In the genomic region with DNA sequence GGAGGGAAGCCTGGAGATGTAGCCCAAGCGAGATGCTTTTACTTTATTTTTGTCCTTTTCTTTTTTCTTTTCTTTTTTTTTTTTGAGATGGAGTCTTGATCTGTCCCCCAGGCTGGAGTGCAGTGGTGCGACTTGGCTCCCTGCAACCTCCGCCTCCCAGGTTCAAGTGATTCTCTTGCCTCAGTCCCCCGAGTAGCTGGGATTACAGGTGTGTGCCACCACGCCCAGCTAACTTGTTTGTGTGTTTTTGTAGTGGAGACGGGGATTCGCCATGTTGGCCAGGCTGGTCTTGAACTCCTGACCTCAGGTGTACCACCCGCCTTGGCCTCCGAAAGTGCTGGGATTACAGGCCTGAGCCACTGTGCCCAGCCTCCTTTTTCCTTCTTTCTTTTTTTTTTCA, we compare ENCODE assay signal across 6 cellular contexts. TPM values are rescaled to one million over a fixed set of nuclear protein-coding genes. Genes with fewer than 3 reads are reported as not detected.
DNase-seq lines count a peak whose midpoint lies in the region; ATAC-seq, FAIRE-seq and TF ChIP-seq lines count a peak whose summit lies in the region.
"Not testable (repeated sequence)": the region's sequence is repeated elsewhere in the genome, so short reads cannot be mapped to it uniquely, and the experiment has no call there.
"Had no signal": no experiment of that assay in that cellular context is flagged by ENCODE, and none has a peak within 500 bp of the region (broad histone marks: within the 10 kb centered on the region; RNA-seq: fewer than 3 reads in every experiment).

No MANE protein-coding gene starts in this region.

- DNase-seq in astrocyte (ENCODE audit: low read depth); K562 (ENCODE audit: extremely low read depth in 1 of 4, low spot score in 3 of 4); stimulated activated naive B cell treated with anti-CD40 and anti-IgM and Interleukin-4, amounts not matched to agents 10 μg/mL and 1 μg/mL and 100 μg/mL, for 72 hours: not testable (repeated sequence)
- peak; percentile 57 for DNase-seq in cardiac septum (ENCODE audit: low spot score)

- H3K27ac ChIP-seq in OCI-LY3 (ENCODE audit: low read length) = peak overlapping the region; percentile 87
- not testable (repeated sequence) for H3K27ac ChIP-seq in astrocyte (ENCODE audit: low read depth, low read length); K562 (ENCODE audit: extremely low read depth, low read depth, low read length)

- intact Hi-C loops in K562 (cut with micrococcal nuclease) = loop anchor here (5.0 kb wide), 1 partner anchor 33 kb away; no protein-coding TSS in a partner anchor
- intact Hi-C loops in cardiac septum (cut with DNase I) = not testable (repeated sequence)

- not testable (repeated sequence) for H3K4me3 Mint-ChIP-seq in astrocyte (ENCODE audit: unreplicated experiment); stimulated activated naive B cell treated with anti-CD40 and anti-IgM and Interleukin-4, amounts not matched to agents 10 μg/mL and 1 μg/mL and 100 μg/mL, for 72 hours

- whole genome bisulfite sequencing in K562 (ENCODE audit: insufficient coverage, low coverage, missing lambda C conversion rate) = 37% methylated on average over 7 of the region's 9 CpGs

- TF ChIP-seq EP300 in K562 (IDR thresholded peaks at IDR 0.05; ENCODE audit: low read length) = not testable (repeated sequence)

- not testable (repeated sequence) for H3K36me3 ChIP-seq in OCI-LY3 (replicated peaks; ENCODE audit: low read depth, low read length); astrocyte (ENCODE audit: insufficient read depth, low read length); K562 (ENCODE audit: control insufficient read depth, insufficient read depth, low read length)

- H3K36me3 Mint-ChIP-seq in astrocyte (ENCODE audit: low read depth, unreplicated experiment); stimulated activated naive B cell treated with anti-CD40 and anti-IgM and Interleukin-4, amounts not matched to agents 10 μg/mL and 1 μg/mL and 100 μg/mL, for 72 hours: not testable (repeated sequence)

- not testable (repeated sequence) for H3K27me3 ChIP-seq in OCI-LY3 (ENCODE audit: low read depth, low read length); astrocyte (ENCODE audit: insufficient read depth, low read length); K562 (ENCODE audit: control insufficient read depth in 2 of 2, insufficient read depth in 2 of 2, low read length in 2 of 2)

- ATAC-seq in K562; stimulated activated naive B cell treated with anti-CD40 and anti-IgM and Interleukin-4, amounts not matched to agents 10 μg/mL and 1 μg/mL and 100 μg/mL, for 72 hours (replicated peaks): not testable (repeated sequence)

- peak overlapping the region; percentile 46 for H3K4me3 ChIP-seq in OCI-LY3 (ENCODE audit: low read length)
- not testable (repeated sequence) for H3K4me3 ChIP-seq in astrocyte (ENCODE audit: insufficient read depth, low read depth, low read length); K562

- H3K4me1 ChIP-seq in OCI-LY3 (ENCODE audit: low read length) = peaks cover 42% of the 10 kb centered on the region
- not testable (repeated sequence) for H3K4me1 ChIP-seq in astrocyte (ENCODE audit: insufficient read depth, low read length); K562 (replicated peaks in 1 of 2; ENCODE audit: control insufficient read depth in 2 of 2, insufficient read depth in 2 of 2, low read length in 2 of 2)

- H3K27me3 Mint-ChIP-seq in astrocyte (ENCODE audit: low read depth, unreplicated experiment) = not testable (repeated sequence)
- peaks cover 13 to 25% of the 10 kb centered on the region in 2 donors for H3K27me3 Mint-ChIP-seq in stimulated activated naive B cell treated with anti-CD40 and anti-IgM and Interleukin-4, amounts not matched to agents 10 μg/mL and 1 μg/mL and 100 μg/mL, for 72 hours

- not testable (repeated sequence) for H4K20me1 ChIP-seq in OCI-LY3 (ENCODE audit: insufficient read depth, low read length); astrocyte (ENCODE audit: insufficient read depth, low read length); K562 (replicated peaks; ENCODE audit: control insufficient read depth, insufficient read depth, low read length)

- H3K27ac Mint-ChIP-seq in astrocyte (ENCODE audit: unreplicated experiment) = not testable (repeated sequence)
- H3K27ac Mint-ChIP-seq in stimulated activated naive B cell treated with anti-CD40 and anti-IgM and Interleukin-4, amounts not matched to agents 10 μg/mL and 1 μg/mL and 100 μg/mL, for 72 hours = peak overlapping the region; percentile 42

- not testable (repeated sequence) for BruUV-seq in K562 (replicated peaks; lab: Mats Ljungman, UMichigan)

- not testable (repeated sequence) for TF ChIP-seq POLR2A in K562 (conservative IDR thresholded peaks at IDR 0.05)

- POLR2A ChIA-PET in K562 (lab: Yijun Ruan, JAX) = not testable (repeated sequence)

- not testable (repeated sequence) for H3K9me3 Mint-ChIP-seq in astrocyte (ENCODE audit: unreplicated experiment); stimulated activated naive B cell treated with anti-CD40 and anti-IgM and Interleukin-4, amounts not matched to agents 10 μg/mL and 1 μg/mL and 100 μg/mL, for 72 hours

- H3K4me1 Mint-ChIP-seq in astrocyte (ENCODE audit: low read depth, unreplicated experiment) = not testable (repeated sequence)
- H3K4me1 Mint-ChIP-seq in stimulated activated naive B cell treated with anti-CD40 and anti-IgM and Interleukin-4, amounts not matched to agents 10 μg/mL and 1 μg/mL and 100 μg/mL, for 72 hours = peaks cover 10 to 18% of the 10 kb centered on the region in 2 donors

- H3K9me1 ChIP-seq in K562 (ENCODE audit: control insufficient read depth, insufficient read depth, low read length) = not testable (repeated sequence)

- not testable (repeated sequence) for FAIRE-seq in astrocyte (lab: Jason Lieb, UNC); K562 (lab: Jason Lieb, UNC)

- H3K9me3 ChIP-seq in OCI-LY3 (ENCODE audit: insufficient read depth, low read length); astrocyte (ENCODE audit: insufficient read depth, low read depth, low read length); K562 (replicated peaks; ENCODE audit: control insufficient read depth, insufficient read depth, low read depth, low read length): not testable (repeated sequence)

- H3K9ac ChIP-seq in OCI-LY3 (ENCODE audit: low read length) (peak overlapping the region; percentile 53; the same call in 1 of the 2 replicates), astrocyte (ENCODE audit: low read length) (peak overlapping the region; percentile 24)
- H3K9ac ChIP-seq in K562 (ENCODE audit: insufficient read depth in 1 of 2, low read depth in 2 of 2, low read length in 2 of 2) = not testable (repeated sequence)

- in situ Hi-C loops in K562 (cut with MboI) = not testable (repeated sequence)

- not testable (repeated sequence) for TF ChIP-seq RAD21 in K562 (CRISPR knock-in tag; conservative IDR thresholded peaks at IDR 0.05 in 1 of 2, IDR thresholded peaks at IDR 0.05 in 1 of 2)

- not testable (repeated sequence) for TF ChIP-seq CTCF in OCI-LY3 (IDR thresholded peaks at IDR 0.05; ENCODE audit: low read depth, low read length); astrocyte (IDR thresholded peaks at IDR 0.05; ENCODE audit: insufficient read depth, low read depth, low read length); K562 (IDR thresholded peaks at IDR 0.05 in 2 of 3, conservative IDR thresholded peaks at IDR 0.05 in 1 of 3; ENCODE audit: insufficient read depth in 2 of 3, low read depth in 1 of 3, low read length in 3 of 3)

- CTCF ChIA-PET in K562 (lab: Yijun Ruan, JAX; ENCODE audit: low intra/inter-chr PET ratio) = not testable (repeated sequence)

- H3K79me2 ChIP-seq in OCI-LY3 (ENCODE audit: low read length); astrocyte (ENCODE audit: insufficient read depth, low read length); K562 (ENCODE audit: control insufficient read depth, insufficient read depth, low read length): not testable (repeated sequence)

- peak overlapping the region; percentile 61 for H3K4me2 ChIP-seq in OCI-LY3 (ENCODE audit: low read length)
- not testable (repeated sequence) for H3K4me2 ChIP-seq in astrocyte (ENCODE audit: low read length); K562 (ENCODE audit: insufficient read depth, low read length)

- H2AFZ ChIP-seq in OCI-LY3 (ENCODE audit: low read depth, low read length) = peak overlapping the region; percentile 73
- H2AFZ ChIP-seq in astrocyte (ENCODE audit: low read depth, low read length) = not testable (repeated sequence)
- H2AFZ ChIP-seq in K562 (ENCODE audit: low read depth, low read length) = peak overlapping the region; percentile 40; the same call in 1 of the 2 replicates

RNA-seq across cellular contexts. Expression of a gene that starts 56.5 kb away (rescaled TPM):
- total RNA-seq in astrocyte (291 and 344 TPM in 2 replicates), K562 (2014; rRNA removed) (114 and 127 TPM in 2 replicates), K562 (2014; rRNA removed; fragmentation: Illumina TruSeq; extraction: Trizol) (92.4 and 92.6 TPM in 2 replicates), K562 (2015; rRNA removed; fragmentation: Illumina TruSeq; extraction: Trizol) (104 and 110 TPM in 2 replicates), K562 (2021) (146 and 158 TPM in 2 replicates), cardiac septum (171 TPM)
- 847 and 1,186 TPM in 2 replicates for total RNA-seq in K562 (2011; cell fraction: chromatin; rRNA removed; ENCODE audit: low replicate concordance)
- 519 and 540 TPM in 2 replicates for total RNA-seq in K562 (2011; cell fraction: nucleolus; rRNA removed)
- total RNA-seq in K562 (2011; cell fraction: nucleoplasm; rRNA removed) = 720 and 885 TPM in 2 replicates
- polyA plus RNA-seq in K562 (2011; rRNA removed) (90.1 and 102 TPM in 2 replicates), K562 (2014; fragmentation: Illumina TruSeq; extraction: Trizol) (99.7 and 102 TPM in 2 replicates), K562 (2014; fragmentation: Nextera tagmentation; extraction: Ambion mirVana) (10 to 100 TPM in 1 of 2 experiments, 1 to 10 TPM in 1; 9.9 to 23.1 TPM), K562 (2014; rRNA removed) (149 and 157 TPM in 2 replicates)
- 58.6 and 59.0 TPM in 2 replicates for polyA plus RNA-seq in K562 (2011; cell fraction: cytosol; rRNA removed)
- 564 and 672 TPM in 2 replicates for polyA plus RNA-seq in K562 (2011; cell fraction: nucleus; rRNA removed)
- 106 and 146 TPM in 2 replicates for polyA plus RNA-seq in K562 (2012)
- 134 and 158 TPM in 2 replicates for polyA minus RNA-seq in K562 (2011; rRNA and poly(A)+ RNA removed)
- 44.2 and 52.6 TPM in 2 replicates for polyA minus RNA-seq in K562 (2011; cell fraction: cytosol; rRNA and poly(A)+ RNA removed)
- 171 and 217 TPM in 2 replicates for polyA minus RNA-seq in K562 (2011; cell fraction: nucleus; rRNA and poly(A)+ RNA removed)
- polyA plus RNA-seq: CD8-positive, alpha-beta memory T cell had no signal
